ENCODE assay signal across 33 cellular contexts in the genomic region with DNA sequence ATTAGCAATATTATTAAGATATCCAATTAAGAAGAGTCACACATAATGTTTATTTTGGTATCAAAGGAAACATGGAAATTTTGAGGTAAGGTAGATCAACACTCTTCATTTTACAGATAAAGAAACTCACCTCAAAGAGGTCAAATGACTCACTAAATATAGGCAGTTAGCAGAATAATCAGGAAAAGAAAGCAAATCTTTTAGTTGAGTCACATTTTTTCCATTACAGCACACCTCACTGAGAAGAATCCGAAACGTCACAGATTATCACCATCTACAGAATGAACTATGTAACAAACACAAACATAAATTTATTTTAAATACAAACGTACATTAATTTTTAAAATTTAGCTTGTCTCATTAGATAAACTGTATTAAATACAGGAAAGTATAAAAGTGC.
"Had no signal": no experiment of that assay in that cellular context is flagged by ENCODE, and none has a peak within 500 bp of the region (broad histone marks: within the 10 kb centered on the region; RNA-seq: fewer than 3 reads in every experiment).

No MANE protein-coding gene starts in this region.

- H3K4me1 ChIP-seq: gastroesophageal sphincter, pancreas, suprapubic skin, transverse colon, upper lobe of right lung, uterus had no signal

- H3K4me3 Mint-ChIP-seq: mesothelial cell of epicardium; naive B cell; natural killer cell treated with Interleukin-12 subunit alpha and Interleukin-12 subunit beta and Interleukin-15 and Interleukin-18, amount 100 ng/mL, for 72 hours; neural crest cell; stimulated activated naive CD8-positive, alpha-beta T cell treated with anti-CD3 and anti-CD28 coated beads, Interleukin-15, amount 100 ng/mL, for 72 hours had no signal

- H3K27ac ChIP-seq: coronary artery, dorsolateral prefrontal cortex, epithelial cell of prostate, gastroesophageal sphincter, heart right ventricle, neutrophil, pancreas, suprapubic skin, transverse colon, upper lobe of right lung, uterus had no signal

- ATAC-seq: esophagus mucosa; gastroesophageal sphincter; heart right ventricle; left lobe of liver; mucosa of descending colon; natural killer cell treated with Interleukin-12 subunit alpha and Interleukin-12 subunit beta and Interleukin-15 and Interleukin-18, amount 100 ng/mL, for 72 hours; pancreas; sciatic nerve; stimulated activated naive CD8-positive, alpha-beta T cell treated with anti-CD3 and anti-CD28 coated beads, Interleukin-15, amount 100 ng/mL, for 72 hours; upper lobe of right lung had no signal

- H3K9me3 ChIP-seq: gastroesophageal sphincter, mucosa of descending colon, neutrophil, pancreas, suprapubic skin, transverse colon, upper lobe of right lung had no signal

- H3K27me3 Mint-ChIP-seq: naive B cell; stimulated activated naive CD8-positive, alpha-beta T cell treated with anti-CD3 and anti-CD28 coated beads, Interleukin-15, amount 100 ng/mL, for 72 hours had no signal

- H3K36me3 ChIP-seq: gastroesophageal sphincter, heart right ventricle, neutrophil, pancreas, suprapubic skin, transverse colon, upper lobe of right lung, uterus had no signal

- H3K27me3 ChIP-seq: gastroesophageal sphincter, heart right ventricle, neutrophil, suprapubic skin, transverse colon, upper lobe of right lung, uterus had no signal

- H3K36me3 Mint-ChIP-seq: mesothelial cell of epicardium; naive B cell; natural killer cell treated with Interleukin-12 subunit alpha and Interleukin-12 subunit beta and Interleukin-15 and Interleukin-18, amount 100 ng/mL, for 72 hours had no signal

- H3K27ac Mint-ChIP-seq: mesothelial cell of epicardium; naive B cell; natural killer cell treated with Interleukin-12 subunit alpha and Interleukin-12 subunit beta and Interleukin-15 and Interleukin-18, amount 100 ng/mL, for 72 hours had no signal

- DNase-seq: dorsolateral prefrontal cortex; effector CD4-positive, alpha-beta T cell; foreskin fibroblast; glutamatergic neuron; heart right ventricle; hippocampal formation; islet precursor cell; mesenchymal stem cell; mucosa of descending colon; naive B cell; pancreas; stimulated activated CD4-positive, alpha-beta T cell treated with anti-CD3 and anti-CD28 coated beads, Interleukin-12 subunit alpha, Interleukin-12 subunit beta, amount 100 ng/mL, for 4 hours; stimulated activated CD4-positive, alpha-beta T cell treated with anti-CD3 and anti-CD28 coated beads, Interleukin-1b, Interleukin-23, amount 100 ng/mL, for 48 hours; stimulated activated CD4-positive, alpha-beta T cell treated with anti-CD3 and anti-CD28 coated beads, Interleukin-4, amount 100 ng/mL, for 1 hour; stimulated activated CD8-positive, alpha-beta memory T cell treated with anti-CD3 and anti-CD28 coated beads, Interleukin-4, amount 100 ng/mL, for 48 hours; stimulated activated naive CD4-positive, alpha-beta T cell; stimulated activated naive CD8-positive, alpha-beta T cell treated with anti-CD3 and anti-CD28 coated beads, Interleukin-15, amount 100 ng/mL, for 72 hours; transverse colon; upper lobe of right lung; uterus had no signal

- H3K4me3 ChIP-seq: coronary artery, dorsolateral prefrontal cortex, gastroesophageal sphincter, heart right ventricle, lung, mucosa of descending colon, pancreas, smooth muscle cell, suprapubic skin, transverse colon, upper lobe of right lung, uterus had no signal

- H3K4me2 ChIP-seq: smooth muscle cell had no signal

- H3K4me1 Mint-ChIP-seq: mesothelial cell of epicardium; naive B cell; stimulated activated naive CD8-positive, alpha-beta T cell treated with anti-CD3 and anti-CD28 coated beads, Interleukin-15, amount 100 ng/mL, for 72 hours had no signal
